26 cellular contexts compared by ENCODE assay signal in the genomic region with DNA sequence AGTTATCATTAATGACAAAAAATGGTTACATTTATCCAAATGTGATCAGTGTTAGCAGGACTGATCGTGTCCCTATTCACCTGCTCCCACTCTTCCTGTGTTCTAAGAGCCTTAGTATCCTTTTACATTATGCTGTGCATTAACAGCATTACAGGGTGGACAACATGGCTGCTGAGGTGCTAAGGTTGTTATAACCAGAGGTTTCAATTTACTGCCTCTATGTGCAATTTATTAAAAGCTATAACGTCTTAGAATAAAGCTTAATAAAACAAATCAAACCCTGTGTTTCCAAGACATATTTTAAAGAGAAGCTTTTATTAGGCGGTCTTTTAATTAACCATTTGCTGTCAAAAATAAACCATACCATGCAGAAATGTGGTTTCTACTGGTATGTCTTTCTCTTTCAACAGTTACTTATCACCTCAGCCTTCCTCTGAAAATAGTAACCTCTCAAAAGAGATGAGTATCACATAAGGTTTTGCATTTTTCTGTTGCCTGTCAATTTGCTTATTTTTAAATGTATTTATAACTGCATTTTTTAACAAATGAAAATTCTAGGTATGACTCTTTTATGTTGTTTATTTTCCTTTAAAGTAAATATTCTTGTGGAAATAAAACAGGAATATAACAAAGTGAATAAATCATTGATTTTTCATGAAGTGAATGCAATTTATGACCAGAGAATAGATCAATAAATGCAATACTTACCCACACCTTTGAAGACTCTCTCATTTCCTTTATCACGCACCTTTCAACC.
DNase-seq lines count a peak whose midpoint lies in the region; ATAC-seq and TF ChIP-seq lines count a peak whose summit lies in the region.
"Had no signal": no experiment of that assay in that cellular context is flagged by ENCODE, and none has a peak within 500 bp of the region (broad histone marks: within the 10 kb centered on the region; RNA-seq: fewer than 3 reads in every experiment).

No MANE protein-coding gene starts in this region.

- TF ChIP-seq POLR2A in stomach (IDR thresholded peaks at IDR 0.05) (no peak), testis (IDR thresholded peaks at IDR 0.05) (no peak)

- ATAC-seq in GM18858 (IDR thresholded peaks at IDR 0.05; ENCODE audit: unreplicated experiment) (peak; percentile 47), GM19395 (IDR thresholded peaks at IDR 0.05; ENCODE audit: unreplicated experiment) (peak; percentile 66), HG02610 (IDR thresholded peaks at IDR 0.05; ENCODE audit: unreplicated experiment) (peak; percentile 54), HG03175 (IDR thresholded peaks at IDR 0.05; ENCODE audit: unreplicated experiment) (peak; percentile 45)
- ATAC-seq: activated CD4-positive, alpha-beta T cell treated with anti-CD3 and anti-CD28 coated beads for 36 hours; activated T-cell treated with anti-CD3 and anti-CD28 coated beads, Interleukin-2, amount 50 U/mL, for 72 hours; left colon had no signal

- no peak for TF ChIP-seq EP300 in stomach (IDR thresholded peaks at IDR 0.05)

- no peaks in the 10 kb centered on the region for H3K36me3 Mint-ChIP-seq in activated naive CD8-positive, alpha-beta T cell treated with anti-CD3 and anti-CD28 coated beads for 36 hours

- no peaks in the 10 kb centered on the region for H3K4me1 ChIP-seq in stomach
- H3K4me1 ChIP-seq in testis, result no peaks in the 10 kb centered on the region
- H3K4me1 ChIP-seq: BLaER1, Peyer's patch, SJSA1, uterus had no signal

- no peak overlapping the region for H3K27ac Mint-ChIP-seq in activated naive CD8-positive, alpha-beta T cell treated with anti-CD3 and anti-CD28 coated beads for 36 hours
- H3K27ac Mint-ChIP-seq: activated CD4-positive, alpha-beta T cell treated with anti-CD3 and anti-CD28 coated beads for 36 hours; activated naive CD4-positive, alpha-beta T cell treated with anti-CD3 and anti-CD28 coated beads for 36 hours; activated T-cell treated with anti-CD3 and anti-CD28 coated beads, Interleukin-2, amount 50 U/mL, for 72 hours had no signal

- H3K36me3 ChIP-seq in stomach (no peaks in the 10 kb centered on the region), testis (ENCODE audit: low read depth, missing control alignments) (no peaks in the 10 kb centered on the region)
- H3K36me3 ChIP-seq: BLaER1, cardiac muscle cell, Peyer's patch, SJSA1, uterus had no signal

- H3K27ac ChIP-seq in stomach (no peak overlapping the region), testis (no peak overlapping the region)
- H3K27ac ChIP-seq: BLaER1, cardiac muscle cell, HL-60, Peyer's patch, SJSA1, uterus had no signal

- H3K9me3 ChIP-seq in stomach (peaks cover 0 to 7% (median 6%) of the 10 kb centered on the region in 4 donors), testis (no peaks in the 10 kb centered on the region)
- H3K9me3 ChIP-seq: BLaER1, Peyer's patch, uterus had no signal

- H3K4me3 ChIP-seq in stomach (no peak overlapping the region), testis (no peak overlapping the region)
- H3K4me3 ChIP-seq: BLaER1, cardiac muscle cell, Peyer's patch, SJSA1, uterus had no signal

- no peak for DNase-seq in activated naive CD8-positive, alpha-beta T cell treated with anti-CD3 and anti-CD28 coated beads for 36 hours
- no peak for DNase-seq in stomach
- no peak for DNase-seq in cerebellar cortex (ENCODE audit: low spot score)
- no peak for DNase-seq in testis
- DNase-seq: activated CD4-positive, alpha-beta T cell treated with anti-CD3 and anti-CD28 coated beads for 36 hours; activated naive CD4-positive, alpha-beta T cell treated with anti-CD3 and anti-CD28 coated beads for 36 hours; activated T-cell treated with anti-CD3 and anti-CD28 coated beads, Interleukin-2, amount 50 U/mL, for 72 hours; anterior cingulate cortex; IMR-90; left colon; mesendoderm; NCI-H1092 treated with DMSO at 0.1 percent for 48 hours; NCI-H2029; NK-92 treated with Interleukin-12 subunit alpha and Interleukin-12 subunit beta, amount 100 ng/mL, for 24 hours; nucleus accumbens; Peyer's patch; T-helper 1 cell; uterus had no signal

- H3K27me3 ChIP-seq in stomach (no peaks in the 10 kb centered on the region), testis (no peaks in the 10 kb centered on the region)
- H3K27me3 ChIP-seq: BLaER1, cardiac muscle cell, Peyer's patch, SJSA1, uterus had no signal

- 73 to 83% (median 79%) methylated on average over 4 of the region's 4 CpGs for WGBS in stomach, 5 donors
- 76 to 85% methylated on average over 4 of the region's 4 CpGs for WGBS in testis, 2 donors

- intact Hi-C loops in stomach (cut with DNase I; ENCODE audit: low total_unique reads) (no loop called here), testis (cut with DNase I; ENCODE audit: low total_unique reads) (no loop called here)

- TF ChIP-seq CTCF in stomach (IDR thresholded peaks at IDR 0.05) (no peak), testis (IDR thresholded peaks at IDR 0.05) (no peak)

- no peaks in the 10 kb centered on the region for H3K4me1 Mint-ChIP-seq in activated naive CD8-positive, alpha-beta T cell treated with anti-CD3 and anti-CD28 coated beads for 36 hours
- H3K4me1 Mint-ChIP-seq: activated CD4-positive, alpha-beta T cell treated with anti-CD3 and anti-CD28 coated beads for 36 hours had no signal

- H3K27me3 Mint-ChIP-seq in activated naive CD8-positive, alpha-beta T cell treated with anti-CD3 and anti-CD28 coated beads for 36 hours, result no peaks in the 10 kb centered on the region
- H3K27me3 Mint-ChIP-seq: activated CD4-positive, alpha-beta T cell treated with anti-CD3 and anti-CD28 coated beads for 36 hours had no signal

- H3K4me3 Mint-ChIP-seq in activated naive CD8-positive, alpha-beta T cell treated with anti-CD3 and anti-CD28 coated beads for 36 hours, result no peak overlapping the region
- H3K4me3 Mint-ChIP-seq: activated CD4-positive, alpha-beta T cell treated with anti-CD3 and anti-CD28 coated beads for 36 hours; activated naive CD4-positive, alpha-beta T cell treated with anti-CD3 and anti-CD28 coated beads for 36 hours; activated T-cell treated with anti-CD3 and anti-CD28 coated beads, Interleukin-2, amount 50 U/mL, for 72 hours had no signal

- peaks cover 7% of the 10 kb centered on the region for H3K9me3 Mint-ChIP-seq in activated naive CD8-positive, alpha-beta T cell treated with anti-CD3 and anti-CD28 coated beads for 36 hours
